15 cellular contexts compared by ENCODE assay signal in the genomic region with DNA sequence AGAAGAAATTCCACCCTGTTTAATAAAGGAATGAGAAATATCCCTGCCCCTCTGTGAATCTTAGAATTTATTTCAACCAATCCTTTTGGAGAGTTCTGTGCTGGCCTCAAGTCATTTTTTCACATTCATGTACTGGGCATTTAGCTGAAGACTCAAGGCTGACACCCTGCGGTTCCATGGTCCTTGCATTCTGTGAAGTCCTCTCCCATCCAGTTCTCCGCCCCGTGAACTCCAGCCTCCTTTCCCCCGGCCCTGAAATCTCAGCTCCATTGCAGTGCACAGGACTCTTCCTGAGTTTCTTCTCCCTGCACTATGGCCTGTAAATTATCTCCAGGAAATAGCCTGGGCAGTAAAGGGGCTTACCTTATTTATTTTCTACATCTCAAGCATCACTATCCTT.
DNase-seq lines count a peak whose midpoint lies in the region; ATAC-seq and TF ChIP-seq lines count a peak whose summit lies in the region.
"Had no signal": no experiment of that assay in that cellular context is flagged by ENCODE, and none has a peak within 500 bp of the region (broad histone marks: within the 10 kb centered on the region; RNA-seq: fewer than 3 reads in every experiment).

No MANE protein-coding gene starts in this region.

- H3K4me1 Mint-ChIP-seq in H9 = no peaks in the 10 kb centered on the region
- H3K4me1 Mint-ChIP-seq: activated CD4-positive, alpha-beta T cell treated with anti-CD3 and anti-CD28 coated beads, Interleukin-2, amount 10 ng/mL, durations not matched to agents 24 days and 14 days; CD4-positive, CD25-positive, alpha-beta regulatory T cell; stimulated activated effector memory CD8-positive, alpha-beta T cell treated with anti-CD3 and anti-CD28 coated beads, Interleukin-12 subunit alpha, Interleukin-12 subunit beta, amount 100 ng/mL, for 72 hours had no signal

- intact Hi-C loops in PC-3 (cut with micrococcal nuclease) = loop anchor here (1.0 to 5.0 kb wide), 6 partner anchors 155 to 1173 kb away; no protein-coding TSS in a partner anchor
- intact Hi-C loops in ovary (cut with DNase I) = no loop called here

- H2BK5ac ChIP-seq in H9 (ENCODE audit: insufficient read length, low read length) = no peak overlapping the region

- H3K23me2 ChIP-seq in H9 (ENCODE audit: insufficient read length, low read depth, low read length, poor library complexity, severe bottlenecking) = no peaks in the 10 kb centered on the region

- no peak overlapping the region for H4K8ac ChIP-seq in H9 (replicated peaks; ENCODE audit: insufficient read length, low read depth, low read length)

- no peak overlapping the region for H4K5ac ChIP-seq in H9 (ENCODE audit: insufficient read length, low read depth, low read length)

- H4K20me1 ChIP-seq in H9 (ENCODE audit: control insufficient read depth, insufficient read depth, insufficient read length) = no peaks in the 10 kb centered on the region
- no peaks in the 10 kb centered on the region for H4K20me1 ChIP-seq in PC-3 (ENCODE audit: low read length)

- no peak overlapping the region for H3K18ac ChIP-seq in H9 (ENCODE audit: insufficient read length, low read depth, low read length)

- no peak overlapping the region for H3K4ac ChIP-seq in H9 (ENCODE audit: low read depth, low read length)

- H3K4me3 ChIP-seq in AG04450 (ENCODE audit: low read depth, low read length) = no peak overlapping the region
- no peak overlapping the region for H3K4me3 ChIP-seq in PC-3 (ENCODE audit: low read length)
- no peak overlapping the region for H3K4me3 ChIP-seq in ovary

- H2AFZ ChIP-seq in H9 (ENCODE audit: low read length) (no peak overlapping the region), PC-3 (ENCODE audit: low read length) (peak overlapping the region; percentile 55)

- H2BK20ac ChIP-seq in H9 (ENCODE audit: low read depth, low read length, poor library complexity, severe bottlenecking) = no peak overlapping the region

- no peak overlapping the region for H2AK5ac ChIP-seq in H9 (ENCODE audit: insufficient read length, low read length)

- no peak overlapping the region for H2BK12ac ChIP-seq in H9 (ENCODE audit: insufficient read length, low read depth, low read length)

- TF ChIP-seq POLR2A in ovary (IDR thresholded peaks at IDR 0.05) = no peak

- no peak overlapping the region for H3K56ac ChIP-seq in H9 (ENCODE audit: insufficient read length, low read depth, low read length)

- BruUV-seq in PC-3 (replicated peaks; lab: Mats Ljungman, UMichigan) = no TSS peak

- no peak overlapping the region for H3K27ac ChIP-seq in AG04450 (ENCODE audit: low read depth, low read length)
- H3K27ac ChIP-seq in H9 (ENCODE audit: insufficient read length, low read depth, low read length) = no peak overlapping the region
- H3K27ac ChIP-seq in PC-3 (ENCODE audit: low read length) = no peak overlapping the region
- H3K27ac ChIP-seq in ovary = no peak overlapping the region

- H3K14ac ChIP-seq in H9 (ENCODE audit: insufficient read depth, low read length) = no peak overlapping the region

- H2BK120ac ChIP-seq in H9 (ENCODE audit: low read depth, low read length, poor library complexity, severe bottlenecking) = no peak overlapping the region

- WGBS in H9 (ENCODE audit: extremely low coverage, insufficient read length, low lambda C conversion rate) = no CpG with 5 or more reads among the region's 4 CpGs
- 78 to 92% (median 88%) methylated on average over 4 of the region's 4 CpGs for WGBS in ovary, 3 donors

- H3K4me2 ChIP-seq in H9 (ENCODE audit: insufficient read depth, insufficient read length, low read length) = no peak overlapping the region
- peak overlapping the region; percentile 29; the same call in 1 of the 2 replicates for H3K4me2 ChIP-seq in PC-3 (ENCODE audit: low read length)

- H3K9me3 ChIP-seq in AG04450 (ENCODE audit: control insufficient read depth, insufficient read depth, low read length) (no peaks in the 10 kb centered on the region), H9 (ENCODE audit: control insufficient read depth, low read depth, low read length) (no peaks in the 10 kb centered on the region), PC-3 (ENCODE audit: low read length) (no peaks in the 10 kb centered on the region), ovary (no peaks in the 10 kb centered on the region)

- POLR2A ChIA-PET in AG04450 (lab: Yijun Ruan, JAX) = no interaction called here
- POLR2A ChIA-PET in PC-3 (lab: Charles Lee; ENCODE audit: unreplicated experiment) = no interaction called here

- no peaks in the 10 kb centered on the region for H3K4me1 ChIP-seq in H9 (ENCODE audit: insufficient read depth, low read length)
- no peaks in the 10 kb centered on the region for H3K4me1 ChIP-seq in PC-3 (ENCODE audit: insufficient read depth, low read length)
- H3K4me1 ChIP-seq in ovary (ENCODE audit: insufficient read depth) = no peaks in the 10 kb centered on the region

- H3F3A ChIP-seq in PC-3 (ENCODE audit: low read length, unreplicated experiment) = no peaks in the 10 kb centered on the region

- peak; percentile 98 for ATAC-seq in PC-3
- ATAC-seq in GM21367 (IDR thresholded peaks at IDR 0.05; ENCODE audit: unreplicated experiment) = no peak
- ATAC-seq: natural killer cell treated with Interleukin-12 subunit alpha and Interleukin-12 subunit beta and Interleukin-15 and Interleukin-18, amount 100 ng/mL, for 72 hours; stimulated activated effector memory CD8-positive, alpha-beta T cell treated with anti-CD3 and anti-CD28 coated beads, Interleukin-12 subunit alpha, Interleukin-12 subunit beta, amount 100 ng/mL, for 72 hours had no signal

- H3K79me1 ChIP-seq in H9 (ENCODE audit: insufficient read depth, low read depth, low read length, poor library complexity, severe bottlenecking) = no peaks in the 10 kb centered on the region

- no peak overlapping the region for H4K91ac ChIP-seq in H9 (ENCODE audit: insufficient read length, low read depth, low read length)

- H3K9me2 ChIP-seq in PC-3 (replicated peaks; ENCODE audit: low read length) = no peaks in the 10 kb centered on the region

- no peaks in the 10 kb centered on the region for H3K27me3 ChIP-seq in AG04450 (ENCODE audit: control insufficient read depth, insufficient read depth, low read length)
- H3K27me3 ChIP-seq in H9 (ENCODE audit: insufficient read depth, low read length) = no peaks in the 10 kb centered on the region
- H3K27me3 ChIP-seq in PC-3 (ENCODE audit: low read length) = no peaks in the 10 kb centered on the region
- H3K27me3 ChIP-seq in ovary = no peaks in the 10 kb centered on the region

- H3K9ac ChIP-seq in H9 (ENCODE audit: extremely low read depth, insufficient read length, low read length) (no peak overlapping the region), PC-3 (ENCODE audit: low read length) (no peak overlapping the region)

- no peak overlapping the region for H2BK15ac ChIP-seq in H9 (ENCODE audit: low read depth, low read length)

- no peak overlapping the region for H3T11ph ChIP-seq in H9 (ENCODE audit: low read length)

- no peaks in the 10 kb centered on the region for H3K36me3 Mint-ChIP-seq in H9 (ENCODE audit: insufficient read depth in 1 of 3, low read depth in 3 of 3)
- H3K36me3 Mint-ChIP-seq: CD4-positive, CD25-positive, alpha-beta regulatory T cell; natural killer cell treated with Interleukin-12 subunit alpha and Interleukin-12 subunit beta and Interleukin-15 and Interleukin-18, amount 100 ng/mL, for 72 hours; stimulated activated effector memory CD8-positive, alpha-beta T cell treated with anti-CD3 and anti-CD28 coated beads, Interleukin-12 subunit alpha, Interleukin-12 subunit beta, amount 100 ng/mL, for 72 hours had no signal

- H3K36me3 ChIP-seq in PC-3 (ENCODE audit: low read depth, low read length) (no peaks in the 10 kb centered on the region), ovary (no peaks in the 10 kb centered on the region)

- DNase-seq in AG04450 (ENCODE audit: low read depth, low spot score) (no peak), H9 (peak; percentile 28), PC-3 (peak; percentile 65), fibroblast of peridontal ligament (ENCODE audit: extremely low read depth) (peak; percentile 2), ovary (no peak), inferior parietal cortex (ENCODE audit: extremely low spot score) (no peak), EL (no peak)
- DNase-seq: activated CD4-positive, alpha-beta T cell treated with anti-CD3 and anti-CD28 coated beads, Interleukin-2, amount 10 ng/mL, durations not matched to agents 24 days and 14 days; activated naive CD4-positive, alpha-beta T cell; CD4-positive, CD25-positive, alpha-beta regulatory T cell; NCI-H2171; SIG-M5 had no signal

- no peak overlapping the region for H3K4me3 Mint-ChIP-seq in H9
- H3K4me3 Mint-ChIP-seq: activated CD4-positive, alpha-beta T cell treated with anti-CD3 and anti-CD28 coated beads, Interleukin-2, amount 10 ng/mL, durations not matched to agents 24 days and 14 days; CD4-positive, CD25-positive, alpha-beta regulatory T cell; natural killer cell treated with Interleukin-12 subunit alpha and Interleukin-12 subunit beta and Interleukin-15 and Interleukin-18, amount 100 ng/mL, for 72 hours; stimulated activated effector memory CD8-positive, alpha-beta T cell treated with anti-CD3 and anti-CD28 coated beads, Interleukin-12 subunit alpha, Interleukin-12 subunit beta, amount 100 ng/mL, for 72 hours had no signal

- H3K23ac ChIP-seq in H9 (ENCODE audit: insufficient read length, low read depth, low read length) = no peak overlapping the region

- TF ChIP-seq CTCF in AG04450 (IDR thresholded peaks at IDR 0.05; ENCODE audit: low read depth, low read length) (peak; percentile 33), H9 (conservative IDR thresholded peaks at IDR 0.05) (no peak), PC-3 (conservative IDR thresholded peaks at IDR 0.05; ENCODE audit: low read depth, low read length) (peak; percentile 59), ovary (IDR thresholded peaks at IDR 0.05) (no peak)

- H3K79me2 ChIP-seq in H9 (ENCODE audit: insufficient read depth, low read length) (no peaks in the 10 kb centered on the region; the same call in 1 of the 2 replicates), PC-3 (ENCODE audit: low read length) (no peaks in the 10 kb centered on the region)

- CTCF ChIA-PET in AG04450 (lab: Charles Lee) = interaction anchor here (0.6 to 1.4 kb wide), 3 partner anchors 154 to 827 kb away, joined by 3 to 5 read pairs (median 3); no protein-coding TSS in a partner anchor
- CTCF ChIA-PET in PC-3 (lab: Charles Lee) = interaction anchor here (0.6 to 0.8 kb wide), 2 partner anchors 677 to 1172 kb away, joined by 3 to 4 read pairs; no protein-coding TSS in a partner anchor

- H3K27me3 Mint-ChIP-seq in H9 (ENCODE audit: low read depth) = no peaks in the 10 kb centered on the region
- H3K27me3 Mint-ChIP-seq: activated CD4-positive, alpha-beta T cell treated with anti-CD3 and anti-CD28 coated beads, Interleukin-2, amount 10 ng/mL, durations not matched to agents 24 days and 14 days; CD4-positive, CD25-positive, alpha-beta regulatory T cell; natural killer cell treated with Interleukin-12 subunit alpha and Interleukin-12 subunit beta and Interleukin-15 and Interleukin-18, amount 100 ng/mL, for 72 hours had no signal

- no peak overlapping the region; a peak in 1 of 7 replicates for H3K27ac Mint-ChIP-seq in H9
- H3K27ac Mint-ChIP-seq: activated CD4-positive, alpha-beta T cell treated with anti-CD3 and anti-CD28 coated beads, Interleukin-2, amount 10 ng/mL, durations not matched to agents 24 days and 14 days; CD4-positive, CD25-positive, alpha-beta regulatory T cell; natural killer cell treated with Interleukin-12 subunit alpha and Interleukin-12 subunit beta and Interleukin-15 and Interleukin-18, amount 100 ng/mL, for 72 hours; stimulated activated effector memory CD8-positive, alpha-beta T cell treated with anti-CD3 and anti-CD28 coated beads, Interleukin-12 subunit alpha, Interleukin-12 subunit beta, amount 100 ng/mL, for 72 hours had no signal

- no peaks in the 10 kb centered on the region for H3K9me3 Mint-ChIP-seq in H9
- H3K9me3 Mint-ChIP-seq: activated CD4-positive, alpha-beta T cell treated with anti-CD3 and anti-CD28 coated beads, Interleukin-2, amount 10 ng/mL, durations not matched to agents 24 days and 14 days had no signal

- no peak for TF ChIP-seq EP300 in ovary (IDR thresholded peaks at IDR 0.05)

Comparison
In these comparisons a context has a peak if more than half of its experiments do, and no peak if none do; other contexts are left out.
1. DNase-seq: peak in H9 (single experiment), PC-3 (single experiment) and fibroblast of peridontal ligament (single experiment); none in AG04450 (single experiment), ovary (0 of 5), inferior parietal cortex (single experiment) and EL (single experiment).
2. CTCF ChIP-seq: peak in AG04450 (single experiment) and PC-3 (single experiment); none in H9 (single experiment) and ovary (0 of 3).